Comparison of ENCODE assay signal across 1 cellular context in genomic region chr7:132234751-132235150, GRCh38.
TF ChIP-seq lines count a peak whose summit lies in the region.

No MANE protein-coding gene starts in this region.

TF ChIP-seq in SK-N-SH treated with all-trans-retinoic acid at 6 μM for 48 hours, 23 proteins besides CTCF, POLR2A, EP300 and RAD21 (continued from another document):
- TF ChIP-seq BACH2 (CRISPR knock-in tag; IDR thresholded peaks at IDR 0.05; ENCODE audit: borderline replicate concordance) (no peak), RARB (CRISPR knock-in tag; IDR thresholded peaks at IDR 0.05) (no peak), TCF4 (CRISPR knock-in tag; IDR thresholded peaks at IDR 0.05; ENCODE audit: borderline replicate concordance) (no peak), OSR1 (CRISPR knock-in tag; IDR thresholded peaks at IDR 0.05) (no peak), ZFP3 (CRISPR knock-in tag; IDR thresholded peaks at IDR 0.05) (no peak), ARNTL (CRISPR knock-in tag; IDR thresholded peaks at IDR 0.05; ENCODE audit: borderline replicate concordance, low read depth) (no peak), CSRNP3 (CRISPR knock-in tag; IDR thresholded peaks at IDR 0.05) (no peak), PPARA (CRISPR knock-in tag; IDR thresholded peaks at IDR 0.05; ENCODE audit: borderline replicate concordance) (no peak)
